14 cellular contexts compared by ENCODE assay signal in the genomic region with DNA sequence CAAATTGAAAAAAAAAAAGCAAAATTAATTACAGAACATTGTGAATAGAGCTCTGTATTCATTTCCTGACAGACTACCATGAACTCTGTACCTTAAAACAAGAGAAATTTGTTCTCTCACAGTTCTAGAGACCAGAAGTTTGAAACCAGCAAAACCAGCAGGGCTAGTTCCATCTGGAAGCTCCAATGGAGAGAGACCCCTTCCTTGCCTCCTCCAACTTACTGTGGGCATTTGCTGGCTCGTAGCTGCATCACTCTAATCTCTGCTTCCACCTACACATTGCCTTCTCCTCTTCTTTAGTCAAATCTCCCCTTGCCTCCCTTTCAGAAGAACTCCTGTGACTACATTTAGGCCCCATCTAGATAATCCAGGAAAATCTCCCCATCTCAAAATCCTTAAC.
"Had no signal": no experiment of that assay in that cellular context is flagged by ENCODE, and none has a peak within 500 bp of the region (broad histone marks: within the 10 kb centered on the region; RNA-seq: fewer than 3 reads in every experiment).

No MANE protein-coding gene starts in this region.

- H3K27me3 ChIP-seq: heart left ventricle, pancreas, tibial artery had no signal

- H3K4me1 Mint-ChIP-seq: central memory CD8-positive, alpha-beta T cell had no signal

- H3K27ac ChIP-seq: tibial artery had no signal

- H3K9me3 Mint-ChIP-seq: activated CD4-positive, alpha-beta T cell treated with anti-CD3 and anti-CD28 coated beads, Interleukin-2, amount 10 ng/mL, durations not matched to agents 7 days and 5 days; activated naive CD4-positive, alpha-beta T cell treated with anti-CD3 and anti-CD28 coated beads, Interleukin-2, amount 50 U/mL, for 24 hours; central memory CD8-positive, alpha-beta T cell; stimulated activated memory B cell treated with anti-CD40 and anti-IgM and Interleukin-4, amounts not matched to agents 10 μg/mL and 1 μg/mL and 100 μg/mL, for 72 hours; T-helper 1 cell treated with Interleukin-12 subunit alpha and Interleukin-12 subunit beta and Interleukin-4 antibody, amounts not matched to agents 30 μg/mL and 1 μg/mL, for 36 hours had no signal

- FAIRE-seq: frontal cortex, pancreas had no signal

- H3K27me3 Mint-ChIP-seq: activated naive CD4-positive, alpha-beta T cell treated with anti-CD3 and anti-CD28 coated beads, Interleukin-2, amount 50 U/mL, for 24 hours; central memory CD8-positive, alpha-beta T cell; stimulated activated memory B cell treated with anti-CD40 and anti-IgM and Interleukin-4, amounts not matched to agents 10 μg/mL and 1 μg/mL and 100 μg/mL, for 72 hours had no signal

- H3K36me3 ChIP-seq: heart left ventricle, pancreas, tibial artery had no signal

- H3K4me1 ChIP-seq: tibial artery had no signal

- H3K4me3 Mint-ChIP-seq: activated CD4-positive, alpha-beta T cell treated with anti-CD3 and anti-CD28 coated beads, Interleukin-2, amount 10 ng/mL, durations not matched to agents 7 days and 5 days; activated naive CD4-positive, alpha-beta T cell treated with anti-CD3 and anti-CD28 coated beads, Interleukin-2, amount 50 U/mL, for 24 hours; central memory CD8-positive, alpha-beta T cell; stimulated activated memory B cell treated with anti-CD40 and anti-IgM and Interleukin-4, amounts not matched to agents 10 μg/mL and 1 μg/mL and 100 μg/mL, for 72 hours; T-helper 1 cell treated with Interleukin-12 subunit alpha and Interleukin-12 subunit beta and Interleukin-4 antibody, amounts not matched to agents 30 μg/mL and 1 μg/mL, for 36 hours had no signal

- H3K4me2 ChIP-seq: smooth muscle cell had no signal

- H3K36me3 Mint-ChIP-seq: activated naive CD4-positive, alpha-beta T cell treated with anti-CD3 and anti-CD28 coated beads, Interleukin-2, amount 50 U/mL, for 24 hours; stimulated activated memory B cell treated with anti-CD40 and anti-IgM and Interleukin-4, amounts not matched to agents 10 μg/mL and 1 μg/mL and 100 μg/mL, for 72 hours had no signal

- H3K9me3 ChIP-seq: heart left ventricle, pancreas, tibial artery had no signal

- H3K27ac Mint-ChIP-seq: activated CD4-positive, alpha-beta T cell treated with anti-CD3 and anti-CD28 coated beads, Interleukin-2, amount 10 ng/mL, durations not matched to agents 7 days and 5 days; activated naive CD4-positive, alpha-beta T cell treated with anti-CD3 and anti-CD28 coated beads, Interleukin-2, amount 50 U/mL, for 24 hours; stimulated activated memory B cell treated with anti-CD40 and anti-IgM and Interleukin-4, amounts not matched to agents 10 μg/mL and 1 μg/mL and 100 μg/mL, for 72 hours; T-helper 1 cell treated with Interleukin-12 subunit alpha and Interleukin-12 subunit beta and Interleukin-4 antibody, amounts not matched to agents 30 μg/mL and 1 μg/mL, for 36 hours had no signal

- H3K4me3 ChIP-seq: heart left ventricle, pancreas, smooth muscle cell, tibial artery had no signal

- ATAC-seq: heart left ventricle; stimulated activated memory B cell treated with anti-CD40 and anti-IgM and Interleukin-4, amounts not matched to agents 10 μg/mL and 1 μg/mL and 100 μg/mL, for 72 hours had no signal

- DNase-seq: activated CD4-positive, alpha-beta T cell treated with anti-CD3 and anti-CD28 coated beads, Interleukin-2, amount 10 ng/mL, durations not matched to agents 7 days and 5 days; activated CD4-positive, CD25-positive, alpha-beta regulatory T cell; activated CD8-positive, alpha-beta memory T cell treated with anti-CD3 and anti-CD28 coated beads for 24 hours; effector memory CD4-positive, alpha-beta T cell; heart left ventricle; mesenchymal stem cell; tibial artery had no signal
